In the genomic region with DNA sequence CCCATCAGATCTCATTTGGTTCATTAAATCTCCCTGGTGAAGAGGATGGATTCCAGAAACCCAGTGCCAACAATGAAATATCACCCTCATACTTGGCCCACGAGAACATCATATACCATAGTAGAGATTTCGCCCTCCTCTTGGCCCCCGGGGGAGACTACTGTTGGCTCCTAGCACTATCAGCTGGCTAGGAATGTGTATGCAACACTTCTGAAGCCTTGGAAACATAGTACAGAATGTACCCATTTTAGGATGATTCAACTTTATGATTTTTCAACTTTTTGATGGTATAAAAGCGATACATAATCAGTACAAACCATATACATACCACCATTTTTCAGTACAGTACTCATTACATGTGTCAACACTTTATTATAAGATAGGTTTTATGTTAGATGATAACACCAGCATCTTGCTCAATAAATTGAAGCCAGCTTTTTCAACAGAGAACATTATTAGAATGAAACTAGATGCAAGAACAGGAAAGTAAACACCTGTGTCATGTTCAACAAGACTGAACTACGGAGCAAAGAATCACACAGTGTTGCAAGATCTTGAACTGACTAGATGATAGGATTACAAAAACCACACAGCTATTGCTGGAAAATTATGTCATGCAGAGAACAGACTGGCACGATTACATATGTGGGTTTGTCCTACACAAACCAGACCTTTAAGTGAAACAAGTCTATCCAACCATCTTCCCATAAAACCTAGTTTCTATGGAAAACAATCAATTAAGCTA, we compare ENCODE assay signal across 12 cellular contexts. TPM values are rescaled to one million over a fixed set of nuclear protein-coding genes. Genes with fewer than 3 reads are reported as not detected.
DNase-seq lines count a peak whose midpoint lies in the region; ATAC-seq, FAIRE-seq and TF ChIP-seq lines count a peak whose summit lies in the region.
"Had no signal": no experiment of that assay in that cellular context is flagged by ENCODE, and none has a peak within 500 bp of the region (broad histone marks: within the 10 kb centered on the region; RNA-seq: fewer than 3 reads in every experiment).

No MANE protein-coding gene starts in this region.

- no peak overlapping the region for H2BK15ac ChIP-seq in IMR-90 (ENCODE audit: low read depth, low read length)

- no peak for TF ChIP-seq CTCF in AG09309 (IDR thresholded peaks at IDR 0.05; ENCODE audit: control insufficient read depth, insufficient read depth, low read depth, low read length, missing control alignments)
- TF ChIP-seq CTCF in IMR-90 (conservative IDR thresholded peaks at IDR 0.05; ENCODE audit: low read depth, low read length), result no peak
- TF ChIP-seq CTCF in HepG2 (CRISPR knock-in tag; IDR thresholded peaks at IDR 0.05), result no peak

- TF ChIP-seq POLR2A in IMR-90 (IDR thresholded peaks at IDR 0.05; ENCODE audit: low read depth, low read length) (no peak), HepG2 (IDR thresholded peaks at IDR 0.05; ENCODE audit: insufficient read depth in 1 of 2, low read depth in 2 of 2, low read length in 2 of 2) (no peak)

- H3K9ac ChIP-seq in IMR-90 (ENCODE audit: low read depth, low read length) (no peak overlapping the region), adipocyte (ENCODE audit: low read length) (peak overlapping the region; percentile 63), HepG2 (ENCODE audit: insufficient read depth, low read depth, low read length) (0 out of 2 replicates have a peak overlapping the region, but pooled peaks have one; percentile 7)

- H3K27me3 ChIP-seq in IMR-90 (ENCODE audit: control insufficient read depth, insufficient read depth, low read length) (no peaks in the 10 kb centered on the region), adipocyte (replicated peaks; ENCODE audit: control insufficient read depth, insufficient read depth, low read length) (no peaks in the 10 kb centered on the region), HepG2 (ENCODE audit: control insufficient read depth in 1 of 2, insufficient read depth in 2 of 2, low read length in 2 of 2) (no peaks in the 10 kb centered on the region)

- H3K4me3 Mint-ChIP-seq in activated T-cell treated with anti-CD3 and anti-CD28 coated beads, Interleukin-2, amount 50 U/mL, for 4 hours, result no peak overlapping the region
- H3K4me3 Mint-ChIP-seq: T-helper 2 cell treated with Interferon-gamma antibody and Interleukin-4, amounts not matched to agents 5 μg/mL and 100 μg/mL, for 36 hours had no signal

- no peak for TF ChIP-seq RAD21 in IMR-90 (IDR thresholded peaks at IDR 0.05; ENCODE audit: low read length)
- TF ChIP-seq RAD21 in HepG2 (CRISPR knock-in tag; IDR thresholded peaks at IDR 0.05), result no peak

- peak; percentile 71 for ATAC-seq in IMR-90 (ENCODE audit: low read depth)
- peak; percentile 61 for ATAC-seq in HepG2
- ATAC-seq in GM21528 (IDR thresholded peaks at IDR 0.05; ENCODE audit: low FRiP score, unreplicated experiment), result no peak
- no peak for ATAC-seq in activated T-cell treated with anti-CD3 and anti-CD28 coated beads, Interleukin-2, amount 50 U/mL, for 4 hours

- H3K4ac ChIP-seq in IMR-90 (ENCODE audit: low read depth, low read length), result no peak overlapping the region

- H2AK9ac ChIP-seq in IMR-90 (replicated peaks; ENCODE audit: low read depth, low read length, poor library complexity), result no peak overlapping the region

- no peak overlapping the region for H3K56ac ChIP-seq in IMR-90 (ENCODE audit: extremely low read depth, insufficient read depth, low read length)

- no peak overlapping the region for H3K18ac ChIP-seq in IMR-90 (ENCODE audit: low read depth, low read length)

- peak overlapping the region; percentile 3 for H2BK5ac ChIP-seq in IMR-90 (ENCODE audit: low read depth, low read length, poor library complexity, severe bottlenecking)

- no peak overlapping the region for H4K8ac ChIP-seq in IMR-90 (ENCODE audit: low read depth in 2 of 2, low read length in 2 of 2)

- H3K27me3 Mint-ChIP-seq in activated T-cell treated with anti-CD3 and anti-CD28 coated beads, Interleukin-2, amount 50 U/mL, for 4 hours (ENCODE audit: low read depth), result no peaks in the 10 kb centered on the region

- H3K4me2 ChIP-seq in IMR-90 (ENCODE audit: low read depth, low read length) (no peak overlapping the region; the same call in 1 of the 2 replicates), HepG2 (ENCODE audit: low read depth, low read length) (no peak overlapping the region)

- H3K4me3 ChIP-seq in AG09309 (ENCODE audit: control insufficient read depth, low read depth, low read length) (no peak overlapping the region), IMR-90 (ENCODE audit: insufficient read depth, low read depth, low read length) (no peak overlapping the region), adipocyte (ENCODE audit: low read length) (no peak overlapping the region), HepG2 (replicated peaks in 1 of 3; ENCODE audit: insufficient read depth in 1 of 3, low read depth in 2 of 3, low read length in 3 of 3) (no peak overlapping the region)

- H4K91ac ChIP-seq in IMR-90 (ENCODE audit: insufficient read depth, low read depth, low read length), result no peak overlapping the region

- DNase-seq in AG09309 (ENCODE audit: low read depth) (peak; percentile 49), IMR-90 (peak; percentile 90), adipocyte (ENCODE audit: low read depth) (peak; percentile 83), HepG2 (ENCODE audit: low spot score) (peak; percentile 84), NCI-H1105 treated with DMSO at 0.1 percent for 48 hours (lab: John Stamatoyannopoulos, UW) (no peak), NCI-H510A (lab: John Stamatoyannopoulos, UW) (no peak)
- no peak for DNase-seq in activated T-cell treated with anti-CD3 and anti-CD28 coated beads, Interleukin-2, amount 50 U/mL, for 4 hours
- DNase-seq: COR-L47, kidney, NCI-H2227 treated with DMSO at 0.1 percent for 48 hours had no signal

- BruUV-seq in IMR-90 (replicated peaks; lab: Mats Ljungman, UMichigan) (no TSS peak), HepG2 (replicated peaks; lab: Mats Ljungman, UMichigan) (no TSS peak)

- no CpG with 5 or more reads among the region's 6 CpGs for WGBS in IMR-90 (ENCODE audit: extremely low coverage in 2 of 2, insufficient read length in 1 of 2), 2 experiments
- WGBS in HepG2 (ENCODE audit: low lambda C conversion rate), result 49% methylated on average over 6 of the region's 6 CpGs

- H3K79me1 ChIP-seq in IMR-90 (ENCODE audit: low read depth in 1 of 2, low read length in 2 of 2), result peaks cover 0 to 9% of the 10 kb centered on the region in 2 experiments; a peak in 1 of 4 replicates

- H2AK5ac ChIP-seq in IMR-90 (ENCODE audit: low read depth, low read length), result no peak overlapping the region

- H3K79me2 ChIP-seq in HepG2 (ENCODE audit: insufficient read depth, low read length), result no peaks in the 10 kb centered on the region

- dilution Hi-C loops in IMR-90 (cut with HindIII; ENCODE audit: low sequenced_read_pairs, unreplicated experiment), result no loop called here

- H2BK20ac ChIP-seq in IMR-90 (ENCODE audit: low read depth, low read length), result no peak overlapping the region

- no peak overlapping the region for H3K23ac ChIP-seq in IMR-90 (ENCODE audit: low read depth, low read length)

- in situ Hi-C loops in IMR-90 (cut with MboI; ENCODE audit: low sequenced_read_pairs), result no loop called here
- in situ Hi-C loops in HepG2 (cut with HindIII; ENCODE audit: extremely low pct_ligation_motif_present, low pct_unique_long_range_greater_than_20kb), result no loop called here

- H3K4me1 ChIP-seq in IMR-90 (ENCODE audit: control insufficient read depth, insufficient read depth, low read length) (peaks cover 14% of the 10 kb centered on the region), adipocyte (ENCODE audit: control insufficient read depth, insufficient read depth, low read length) (peaks cover 35% of the 10 kb centered on the region), HepG2 (ENCODE audit: insufficient read depth, low read length) (peaks cover 28% of the 10 kb centered on the region)

- peaks cover 10% of the 10 kb centered on the region for H3K9me1 ChIP-seq in IMR-90 (ENCODE audit: insufficient read depth, low read length)

- H3K27ac ChIP-seq in IMR-90 (ENCODE audit: insufficient read depth, low read length) (no peak overlapping the region), HepG2 (ENCODE audit: extremely low read length, insufficient read depth, low read length) (no peak overlapping the region)

- POLR2A ChIA-PET in IMR-90 (lab: Charles Lee; ENCODE audit: unreplicated experiment) (no interaction called here), HepG2 (lab: Yijun Ruan, JAX) (interaction anchor here (0.6 to 7.3 kb wide), 8 partner anchors 11 to 628 kb away, joined by 3 to 72 read pairs (median 4); partner anchors contain the start of gene RSL1D1)

- H3K36me3 ChIP-seq in IMR-90 (ENCODE audit: control insufficient read depth, insufficient read depth, low read length) (peaks cover 26% of the 10 kb centered on the region), adipocyte (ENCODE audit: control insufficient read depth, insufficient read depth, low read length, severe bottlenecking) (peaks cover 31% of the 10 kb centered on the region), HepG2 (replicated peaks in 1 of 2; ENCODE audit: control insufficient read depth in 1 of 2, insufficient read depth in 2 of 2, low read length in 2 of 2) (peaks cover 22 to 30% of the 10 kb centered on the region in 2 experiments)

- no peak overlapping the region for H3K14ac ChIP-seq in IMR-90 (replicated peaks; ENCODE audit: low read depth, low read length)

- intact Hi-C loops in IMR-90 (cut with micrococcal nuclease) (no loop called here), HepG2 (cut with micrococcal nuclease; ENCODE audit: unreplicated experiment) (no loop called here)

- no peaks in the 10 kb centered on the region for H3K9me3 ChIP-seq in IMR-90 (ENCODE audit: control insufficient read depth, insufficient read depth, low read length)
- H3K9me3 ChIP-seq in adipocyte (ENCODE audit: control insufficient read depth, low read length), result no peaks in the 10 kb centered on the region
- H3K9me3 ChIP-seq in HepG2 (ENCODE audit: low read length), result no peaks in the 10 kb centered on the region

- CTCF ChIA-PET in IMR-90 (lab: Yijun Ruan, JAX) (interaction anchor here (0.5 to 1.6 kb wide), 3 partner anchors 37 to 91 kb away, joined by 3 to 5 read pairs (median 4); partner anchors contain the start of gene ZC3H7A), HepG2 (lab: Yijun Ruan, JAX; ENCODE audit: low intra/inter-chr PET ratio, low total read pairs) (no interaction called here)

- no peaks in the 10 kb centered on the region for H3K9me3 Mint-ChIP-seq in activated T-cell treated with anti-CD3 and anti-CD28 coated beads, Interleukin-2, amount 50 U/mL, for 4 hours
- H3K9me3 Mint-ChIP-seq: T-helper 2 cell treated with Interferon-gamma antibody and Interleukin-4, amounts not matched to agents 5 μg/mL and 100 μg/mL, for 36 hours had no signal

- H4K20me1 ChIP-seq in IMR-90 (ENCODE audit: insufficient read depth, low read length) (peaks cover 11% of the 10 kb centered on the region), HepG2 (ENCODE audit: insufficient read depth, low read length) (no peaks in the 10 kb centered on the region)

- H4K5ac ChIP-seq in IMR-90 (ENCODE audit: low read depth, low read length), result no peak overlapping the region

- no peak overlapping the region for H2BK120ac ChIP-seq in IMR-90 (ENCODE audit: low read depth, low read length)

- H3K4me1 Mint-ChIP-seq in activated T-cell treated with anti-CD3 and anti-CD28 coated beads, Interleukin-2, amount 50 U/mL, for 4 hours (ENCODE audit: low read depth), result no peaks in the 10 kb centered on the region

- H3K36me3 Mint-ChIP-seq in activated T-cell treated with anti-CD3 and anti-CD28 coated beads, Interleukin-2, amount 50 U/mL, for 4 hours (ENCODE audit: insufficient read depth), result peaks cover 15% of the 10 kb centered on the region

- FAIRE-seq in HepG2 (lab: Jason Lieb, UNC), result peak; percentile 56
- FAIRE-seq: kidney had no signal

- TF ChIP-seq EP300 in HepG2 (IDR thresholded peaks at IDR 0.05; ENCODE audit: low read depth in 2 of 2, low read length in 2 of 2) (peak in 1 of 2 experiments; percentile 41; a peak in 2 of 4 replicates), HepG2 (CRISPR knock-in tag; IDR thresholded peaks at IDR 0.05; ENCODE audit: borderline replicate concordance) (no peak)

- H2AFZ ChIP-seq in IMR-90 (replicated peaks; ENCODE audit: low read length, poor library complexity), result no peak overlapping the region
- H2AFZ ChIP-seq in HepG2 (ENCODE audit: low read length), result no peak overlapping the region

RNA-seq across cellular contexts. Expression of gene RSL1D1, which starts 17.2 kb away (rescaled TPM):
- 77.4 and 137 TPM in 2 replicates for total RNA-seq in IMR-90 (2012; rRNA removed)
- 55.8 and 63.8 TPM in 2 replicates for polyA plus RNA-seq in IMR-90 (2012; rRNA removed)
- 5.6 and 6.6 TPM in 2 replicates for polyA plus RNA-seq in IMR-90 (2012; cell fraction: cytosol; rRNA removed)
- 1.3 and 10.3 TPM in 2 replicates for polyA plus RNA-seq in IMR-90 (2012; cell fraction: nucleus; rRNA removed; ENCODE audit: low replicate concordance)
- total RNA-seq in HepG2 (2016; rRNA removed; fragmentation: Illumina TruSeq; extraction: Trizol), result 343 and 502 TPM in 2 replicates
- total RNA-seq in HepG2 (2016; cell fraction: cytosol; rRNA removed; fragmentation: Illumina TruSeq; extraction: Trizol; ENCODE audit: low read depth), result 118 and 139 TPM in 2 replicates
- 337 and 511 TPM in 2 replicates for total RNA-seq in HepG2 (2016; cell fraction: insoluble cytoplasmic fraction; rRNA removed; fragmentation: Illumina TruSeq; extraction: Trizol)
- 248 and 308 TPM in 2 replicates for total RNA-seq in HepG2 (2016; cell fraction: membrane; rRNA removed; fragmentation: Illumina TruSeq; extraction: Trizol)
- 210 and 225 TPM in 2 replicates for total RNA-seq in HepG2 (2016; cell fraction: nucleus; rRNA removed; fragmentation: Illumina TruSeq; extraction: Trizol)
- polyA plus RNA-seq in HepG2 (2011; rRNA removed), result 125 and 187 TPM in 2 replicates
- 77.4 and 149 TPM in 2 replicates for polyA plus RNA-seq in HepG2 (2011; cell fraction: cytosol; rRNA removed)
- 15.5 and 28.9 TPM in 2 replicates for polyA plus RNA-seq in HepG2 (2011; cell fraction: nucleus; rRNA removed)
- polyA plus RNA-seq in HepG2 (2012), result 330 and 427 TPM in 2 replicates
- polyA plus RNA-seq in HepG2 (2016; cell fraction: cytosol; fragmentation: Illumina TruSeq; extraction: Trizol; ENCODE audit: low read depth), result 128 and 147 TPM in 2 replicates
- 679 and 682 TPM in 2 replicates for polyA plus RNA-seq in HepG2 (2016; cell fraction: insoluble cytoplasmic fraction; fragmentation: Illumina TruSeq; extraction: Trizol; ENCODE audit: low read depth)
- polyA plus RNA-seq in HepG2 (2016; cell fraction: membrane; fragmentation: Illumina TruSeq; extraction: Trizol; ENCODE audit: low read depth), result 277 and 347 TPM in 2 replicates
- 279 and 286 TPM in 2 replicates for polyA plus RNA-seq in HepG2 (2016; cell fraction: nucleus; fragmentation: Illumina TruSeq; extraction: Trizol; ENCODE audit: insufficient read depth, low read depth)
- 28.2 and 33.4 TPM in 2 replicates for polyA minus RNA-seq in HepG2 (2011; rRNA and poly(A)+ RNA removed; ENCODE audit: low replicate concordance)
- 201 and 239 TPM in 2 replicates for polyA minus RNA-seq in HepG2 (2011; cell fraction: cytosol; rRNA and poly(A)+ RNA removed)
- polyA minus RNA-seq in HepG2 (2011; cell fraction: nucleus; rRNA and poly(A)+ RNA removed), result 96.4 and 115 TPM in 2 replicates
- 100 to 1,000 TPM; 464 to 500 (median 484) TPM for total RNA-seq in activated T-cell treated with anti-CD3 and anti-CD28 coated beads, Interleukin-2, amount 50 U/mL, for 4 hours

RNA-seq across cellular contexts. Expression of gene ZC3H7A, which starts 37.1 kb away (rescaled TPM):
- total RNA-seq in IMR-90 (2012; rRNA removed), result 22.2 and 33.3 TPM in 2 replicates
- polyA plus RNA-seq in IMR-90 (2012; rRNA removed), result 48.3 and 53.9 TPM in 2 replicates
- 11.5 and 30.5 TPM in 2 replicates for polyA plus RNA-seq in IMR-90 (2012; cell fraction: cytosol; rRNA removed)
- polyA plus RNA-seq in IMR-90 (2012; cell fraction: nucleus; rRNA removed; ENCODE audit: low replicate concordance), result 11.4 and 92.1 TPM in 2 replicates
- 29.2 and 51.5 TPM in 2 replicates for total RNA-seq in HepG2 (2016; rRNA removed; fragmentation: Illumina TruSeq; extraction: Trizol)
- 36.4 and 39.0 TPM in 2 replicates for total RNA-seq in HepG2 (2016; cell fraction: cytosol; rRNA removed; fragmentation: Illumina TruSeq; extraction: Trizol; ENCODE audit: low read depth)
- total RNA-seq in HepG2 (2016; cell fraction: insoluble cytoplasmic fraction; rRNA removed; fragmentation: Illumina TruSeq; extraction: Trizol), result 27.9 and 45.5 TPM in 2 replicates
- total RNA-seq in HepG2 (2016; cell fraction: membrane; rRNA removed; fragmentation: Illumina TruSeq; extraction: Trizol), result 21.9 and 22.1 TPM in 2 replicates
- total RNA-seq in HepG2 (2016; cell fraction: nucleus; rRNA removed; fragmentation: Illumina TruSeq; extraction: Trizol), result 62.9 and 69.9 TPM in 2 replicates
- polyA plus RNA-seq in HepG2 (2011; rRNA removed), result 28.4 and 36.8 TPM in 2 replicates
- polyA plus RNA-seq in HepG2 (2011; cell fraction: cytosol; rRNA removed), result 17.3 and 26.0 TPM in 2 replicates
- 65.4 and 82.1 TPM in 2 replicates for polyA plus RNA-seq in HepG2 (2011; cell fraction: nucleus; rRNA removed)
- 38.8 and 45.6 TPM in 2 replicates for polyA plus RNA-seq in HepG2 (2012)
- polyA plus RNA-seq in HepG2 (2016; cell fraction: cytosol; fragmentation: Illumina TruSeq; extraction: Trizol; ENCODE audit: low read depth), result 7.0 and 7.9 TPM in 2 replicates
- polyA plus RNA-seq in HepG2 (2016; cell fraction: insoluble cytoplasmic fraction; fragmentation: Illumina TruSeq; extraction: Trizol; ENCODE audit: low read depth), result 53.0 and 59.0 TPM in 2 replicates
- polyA plus RNA-seq in HepG2 (2016; cell fraction: membrane; fragmentation: Illumina TruSeq; extraction: Trizol; ENCODE audit: low read depth), result 12.7 and 13.1 TPM in 2 replicates
- 118 and 123 TPM in 2 replicates for polyA plus RNA-seq in HepG2 (2016; cell fraction: nucleus; fragmentation: Illumina TruSeq; extraction: Trizol; ENCODE audit: insufficient read depth, low read depth)
- polyA minus RNA-seq in HepG2 (2011; rRNA and poly(A)+ RNA removed; ENCODE audit: low replicate concordance), result 15.6 and 21.1 TPM in 2 replicates
- polyA minus RNA-seq in HepG2 (2011; cell fraction: cytosol; rRNA and poly(A)+ RNA removed), result 19.2 and 27.3 TPM in 2 replicates
- 93.7 and 101 TPM in 2 replicates for polyA minus RNA-seq in HepG2 (2011; cell fraction: nucleus; rRNA and poly(A)+ RNA removed)
- total RNA-seq in activated T-cell treated with anti-CD3 and anti-CD28 coated beads, Interleukin-2, amount 50 U/mL, for 4 hours, result 10 to 100 TPM; 33.3 to 39.7 (median 38.4) TPM

Comparison
In these comparisons a context has a peak if more than half of its experiments do, and no peak if none do; other contexts are left out.
1. DNase-seq: peak in AG09309 (single experiment), IMR-90 (single experiment), adipocyte (single experiment) and HepG2 (single experiment); none in NCI-H1105 treated with DMSO at 0.1 percent for 48 hours (single experiment), activated T-cell treated with anti-CD3 and anti-CD28 coated beads, Interleukin-2, amount 50 U/mL, for 4 hours (single experiment) and NCI-H510A (single experiment).
2. ATAC-seq: peak in IMR-90 (single experiment) and HepG2 (single experiment); none in GM21528 (single experiment) and activated T-cell treated with anti-CD3 and anti-CD28 coated beads, Interleukin-2, amount 50 U/mL, for 4 hours (0 of 2).